In genomic region chr4:185201983-185202962, GRCh38 we compare ENCODE assay signal across 8 cellular contexts. TPM values are rescaled to one million over a fixed set of nuclear protein-coding genes. Genes with fewer than 3 reads are reported as not detected.
DNase-seq lines count a peak whose midpoint lies in the region; ATAC-seq, FAIRE-seq and TF ChIP-seq lines count a peak whose summit lies in the region.

No MANE protein-coding gene starts in this region.

- BruUV-seq in Panc1 (replicated peaks; lab: Mats Ljungman, UMichigan) (no TSS peak), GM12878 (replicated peaks; lab: Mats Ljungman, UMichigan) (no TSS peak)

- in situ Hi-C loops in Panc1 (cut with HindIII; ENCODE audit: low pct_unique_long_range_greater_than_20kb, low sequenced_read_pairs): no loop called here
- in situ Hi-C loops in GM12878 (cut with MboI): no loop called here

- DNase-seq in Panc1 (ENCODE audit: low read depth, low spot score): no peak
- no peak for DNase-seq in GM12878 (ENCODE audit: low read depth, low spot score)
- no peak for DNase-seq in memory B cell (ENCODE audit: low spot score in 2 of 2)
- DNase-seq in NCI-H774 (lab: John Stamatoyannopoulos, UW): no peak
- no peak for DNase-seq in NCI-H2171 treated with DMSO at 0.1 percent for 48 hours (lab: John Stamatoyannopoulos, UW)
- no peak for DNase-seq in GM19238 (ENCODE audit: insufficient read length, low spot score)

- no peaks in the 10 kb centered on the region for H3K9me3 Mint-ChIP-seq in memory B cell

- TF ChIP-seq RAD21 in GM12878 (IDR thresholded peaks at IDR 0.05; ENCODE audit: insufficient read depth, low read depth, low read length): no peak

- peak overlapping the region; percentile 61 to 82 for H3K4me3 ChIP-seq in Panc1 (ENCODE audit: low read depth in 2 of 2, low read length in 2 of 2)
- peak overlapping the region; percentile 61 for H3K4me3 ChIP-seq in GM12878

- CTCF ChIA-PET in Panc1 (lab: Charles Lee): no interaction called here
- CTCF ChIA-PET in GM12878 (lab: Yijun Ruan, JAX): interaction anchor here (1.1 to 2.2 kb wide), 2 partner anchors 10 to 18 kb away, joined by 4 to 8 read pairs; no protein-coding TSS in a partner anchor

- H3K9me3 ChIP-seq in Panc1 (ENCODE audit: control insufficient read depth, insufficient read depth, low read depth, low read length) (no peaks in the 10 kb centered on the region), GM12878 (replicated peaks; ENCODE audit: control insufficient read depth, insufficient read depth, low read length) (no peaks in the 10 kb centered on the region)

- peak overlapping the region; percentile 95 for H3K27ac Mint-ChIP-seq in memory B cell

- H3K27me3 ChIP-seq in Panc1 (ENCODE audit: control insufficient read depth, insufficient read depth, low read length) (no peaks in the 10 kb centered on the region), GM12878 (replicated peaks in 1 of 2; ENCODE audit: control insufficient read depth in 2 of 2, insufficient read depth in 2 of 2, low read length in 1 of 2) (no peaks in the 10 kb centered on the region)

- WGBS in GM12878 (ENCODE audit: insufficient coverage, insufficient replicate concordance, low lambda C conversion rate, missing lambda C conversion rate): 34% methylated on average over 16 of the region's 16 CpGs

- H3K4me3 Mint-ChIP-seq in memory B cell: peak overlapping the region; percentile 97

- no peaks in the 10 kb centered on the region for H4K20me1 ChIP-seq in GM12878 (ENCODE audit: control insufficient read depth, insufficient read depth)

- no peak for TF ChIP-seq POLR2A in GM12878 (IDR thresholded peaks at IDR 0.05; ENCODE audit: low read depth, low read length)

- H3K36me3 Mint-ChIP-seq in memory B cell: peaks cover 3% of the 10 kb centered on the region

- intact Hi-C loops in Panc1 (cut with micrococcal nuclease; ENCODE audit: unreplicated experiment) (loop anchor here (10.0 kb wide), 1 partner anchor 393 kb away; no protein-coding TSS in a partner anchor), GM12878 (cut with micrococcal nuclease; ENCODE audit: unreplicated experiment) (no loop called here)

- TF ChIP-seq EP300 in GM12878 (IDR thresholded peaks at IDR 0.05; ENCODE audit: borderline replicate concordance in 1 of 2, control insufficient read depth in 1 of 2, low read depth in 2 of 2, low read length in 2 of 2): no peak

- peaks cover 63% of the 10 kb centered on the region for H3K79me2 ChIP-seq in GM12878 (ENCODE audit: control insufficient read depth, insufficient read depth, low read length)

- peak overlapping the region; percentile 82 for H3K27ac ChIP-seq in Panc1 (ENCODE audit: low read length)
- peak overlapping the region; percentile 86; the same call in 1 of the 2 replicates for H3K27ac ChIP-seq in GM12878 (ENCODE audit: control insufficient read depth, insufficient read depth)

- ATAC-seq in GM18907 (IDR thresholded peaks at IDR 0.05; ENCODE audit: unreplicated experiment) (peak; percentile 30), Panc1 (no peak), GM12878 (no peak), memory B cell (ENCODE audit: low read depth) (no peak), HG02938 (IDR thresholded peaks at IDR 0.05; ENCODE audit: unreplicated experiment) (no peak)

- H3K4me1 Mint-ChIP-seq in memory B cell: peaks cover 30% of the 10 kb centered on the region

- POLR2A ChIA-PET in Panc1 (lab: Charles Lee) (no interaction called here), GM12878 (lab: Charles Lee) (interaction anchor here (0.9 to 1.3 kb wide), 3 partner anchors 10 to 104 kb away, joined by 3 to 5 read pairs (median 3); no protein-coding TSS in a partner anchor)

- no peaks in the 10 kb centered on the region for H3K27me3 Mint-ChIP-seq in memory B cell

- RAD21 ChIA-PET in GM12878 (lab: Charles Lee; ENCODE audit: unreplicated experiment): interaction anchor here (0.7 to 1.3 kb wide), 4 partner anchors 10 to 45 kb away, joined by 3 to 4 read pairs (median 4); no protein-coding TSS in a partner anchor

- no peak for FAIRE-seq in GM12878 (lab: Jason Lieb, UNC)

- peak overlapping the region; percentile 69 for H3K4me2 ChIP-seq in GM12878 (ENCODE audit: control insufficient read depth, insufficient read depth)

- TF ChIP-seq CTCF in Panc1 (IDR thresholded peaks at IDR 0.05) (no peak), GM12878 (IDR thresholded peaks at IDR 0.05 in 2 of 3, conservative IDR thresholded peaks at IDR 0.05 in 1 of 3; ENCODE audit: control insufficient read depth in 2 of 3, extremely low read depth in 1 of 3, insufficient read depth in 1 of 3, low read depth in 3 of 3, low read length in 3 of 3) (no peak)

- H3K9ac ChIP-seq in GM12878 (ENCODE audit: control insufficient read depth, insufficient read depth, low read length): peak overlapping the region; percentile 93

- SMC1A ChIA-PET in GM12878 (lab: Charles Lee; ENCODE audit: uncharacterized antibody, unreplicated experiment): interaction anchor here (0.6 to 4.1 kb wide), 6 partner anchors 10 to 397 kb away, joined by 3 to 17 read pairs (median 4); no protein-coding TSS in a partner anchor

- no peak overlapping the region for H2AFZ ChIP-seq in GM12878 (ENCODE audit: control insufficient read depth, low read depth, low read length)

- H3K36me3 ChIP-seq in Panc1 (ENCODE audit: control insufficient read depth, insufficient read depth, low read length) (no peaks in the 10 kb centered on the region), GM12878 (ENCODE audit: control insufficient read depth in 2 of 2, insufficient read depth in 2 of 2, low read length in 1 of 2) (no peaks in the 10 kb centered on the region)

- H3K4me1 ChIP-seq in Panc1 (ENCODE audit: control insufficient read depth, insufficient read depth, low read length) (peaks cover 17% of the 10 kb centered on the region), GM12878 (ENCODE audit: control insufficient read depth, insufficient read depth, low read length) (peaks cover 26% of the 10 kb centered on the region)

TF ChIP-seq in GM12878, 131 proteins besides CTCF, POLR2A, EP300 and RAD21 (continues in another document):
- TF ChIP-seq SUPT20H (IDR thresholded peaks at IDR 0.05; ENCODE audit: borderline replicate concordance, control insufficient read depth, low read depth, low read length): no peak

RNA-seq across cellular contexts. Expression of gene CFAP97, which starts 1.5 kb away (rescaled TPM):
- total RNA-seq in Panc1 (2021; ENCODE audit: unreplicated experiment) (39.0 TPM), GM12878 (2014; rRNA removed) (27.2 and 34.2 TPM in 2 replicates), GM12878 (2014; rRNA removed; fragmentation: Illumina TruSeq; extraction: Trizol) (62.7 TPM in 2 replicates), GM12878 (2021) (49.1 and 50.4 TPM in 2 replicates)
- polyA plus RNA-seq in Panc1 (2012; ENCODE audit: insufficient read length): 9.6 TPM
- total RNA-seq in GM12878 (2013; cell fraction: nucleolus; rRNA removed): 52.2 and 55.3 TPM in 2 replicates
- 8.9 TPM for polyA plus RNA-seq in GM12878 (2011; ENCODE audit: low read depth)
- polyA plus RNA-seq in GM12878 (2011; rRNA removed) (29.9 and 43.1 TPM in 2 replicates), GM12878 (2014; fragmentation: Illumina TruSeq; extraction: Trizol) (48.9 and 64.2 TPM in 2 replicates), GM12878 (2014; fragmentation: Nextera tagmentation; extraction: Ambion mirVana) (10 to 100 TPM; 27.2 to 47.5 TPM), GM12878 (2014; rRNA removed) (21.7 and 26.4 TPM in 2 replicates), GM12878 (2016; fragmentation: Nextera tagmentation; extraction: Ambion mirVana) (10 to 100 TPM; 48.5 to 50.8 TPM)
- 9.4 and 13.9 TPM in 2 replicates for polyA plus RNA-seq in GM12878 (2011; cell fraction: cytosol; rRNA removed)
- polyA plus RNA-seq in GM12878 (2011; cell fraction: nucleus; rRNA removed): 9.1 and 9.2 TPM in 2 replicates
- polyA plus RNA-seq in GM12878 (2012): 16.0 and 20.5 TPM in 2 replicates
- 17.4 and 44.0 TPM in 2 replicates for polyA minus RNA-seq in GM12878 (2011; rRNA and poly(A)+ RNA removed)
- polyA minus RNA-seq in GM12878 (2011; cell fraction: cytosol; rRNA and poly(A)+ RNA removed): 9.2 and 10.6 TPM in 2 replicates
- polyA minus RNA-seq in GM12878 (2011; cell fraction: nucleus; rRNA and poly(A)+ RNA removed): 9.1 and 13.4 TPM in 2 replicates

RNA-seq across cellular contexts. Expression of gene SNX25, which starts 7.1 kb away (rescaled TPM):
- total RNA-seq in Panc1 (2021; ENCODE audit: unreplicated experiment) (16.7 TPM), GM12878 (2014; rRNA removed) (82.0 and 107 TPM in 2 replicates), GM12878 (2014; rRNA removed; fragmentation: Illumina TruSeq; extraction: Trizol) (115 and 117 TPM in 2 replicates), GM12878 (2021) (106 and 108 TPM in 2 replicates)
- 5.5 TPM for polyA plus RNA-seq in Panc1 (2012; ENCODE audit: insufficient read length)
- 343 and 366 TPM in 2 replicates for total RNA-seq in GM12878 (2013; cell fraction: nucleolus; rRNA removed)
- polyA plus RNA-seq in GM12878 (2011; ENCODE audit: low read depth): 44.9 TPM
- polyA plus RNA-seq in GM12878 (2011; rRNA removed) (66.6 and 90.3 TPM in 2 replicates), GM12878 (2014; fragmentation: Illumina TruSeq; extraction: Trizol) (93.0 and 116 TPM in 2 replicates), GM12878 (2014; fragmentation: Nextera tagmentation; extraction: Ambion mirVana) (10 to 100 TPM; 19.6 to 27.8 TPM), GM12878 (2014; rRNA removed) (49.6 and 59.1 TPM in 2 replicates), GM12878 (2016; fragmentation: Nextera tagmentation; extraction: Ambion mirVana) (10 to 100 TPM; 11.2 to 47.1 TPM)
- 18.1 and 37.0 TPM in 2 replicates for polyA plus RNA-seq in GM12878 (2011; cell fraction: cytosol; rRNA removed)
- 40.4 and 44.0 TPM in 2 replicates for polyA plus RNA-seq in GM12878 (2011; cell fraction: nucleus; rRNA removed)
- polyA plus RNA-seq in GM12878 (2012): 51.4 and 77.3 TPM in 2 replicates
- polyA minus RNA-seq in GM12878 (2011; rRNA and poly(A)+ RNA removed): 160 and 175 TPM in 2 replicates
- polyA minus RNA-seq in GM12878 (2011; cell fraction: cytosol; rRNA and poly(A)+ RNA removed): 28.2 and 46.0 TPM in 2 replicates
- polyA minus RNA-seq in GM12878 (2011; cell fraction: nucleus; rRNA and poly(A)+ RNA removed): 51.0 and 58.2 TPM in 2 replicates

RNA-seq across cellular contexts. Expression of gene SLC25A4, which starts 59.2 kb away (rescaled TPM):
- 18.6 TPM for total RNA-seq in Panc1 (2021; ENCODE audit: unreplicated experiment)
- polyA plus RNA-seq in Panc1 (2012; ENCODE audit: insufficient read length): 26.4 TPM
- total RNA-seq in GM12878 (2013; cell fraction: nucleolus; rRNA removed): 4.9 and 5.2 TPM in 2 replicates
- 41.5 and 42.9 TPM in 2 replicates for total RNA-seq in GM12878 (2014; rRNA removed)
- 21.3 and 21.4 TPM in 2 replicates for total RNA-seq in GM12878 (2014; rRNA removed; fragmentation: Illumina TruSeq; extraction: Trizol)
- 45.0 and 45.4 TPM in 2 replicates for total RNA-seq in GM12878 (2021)
- polyA plus RNA-seq in GM12878 (2011; ENCODE audit: low read depth): 14.8 TPM
- polyA plus RNA-seq in GM12878 (2011; rRNA removed): 12.0 and 12.6 TPM in 2 replicates
- polyA plus RNA-seq in GM12878 (2011; cell fraction: cytosol; rRNA removed): 11.1 and 11.7 TPM in 2 replicates
- polyA plus RNA-seq in GM12878 (2011; cell fraction: nucleus; rRNA removed): 15.6 and 17.0 TPM in 2 replicates
- 33.2 and 35.0 TPM in 2 replicates for polyA plus RNA-seq in GM12878 (2012)
- 14.7 and 21.0 TPM in 2 replicates for polyA plus RNA-seq in GM12878 (2014; fragmentation: Illumina TruSeq; extraction: Trizol)
- 10 to 100 TPM; 17.4 to 35.9 TPM for polyA plus RNA-seq in GM12878 (2014; fragmentation: Nextera tagmentation; extraction: Ambion mirVana)
- polyA plus RNA-seq in GM12878 (2014; rRNA removed): 40.5 and 40.9 TPM in 2 replicates
- polyA plus RNA-seq in GM12878 (2016; fragmentation: Nextera tagmentation; extraction: Ambion mirVana): 100 to 1,000 TPM; 156 to 161 TPM
- 5.4 and 7.6 TPM in 2 replicates for polyA minus RNA-seq in GM12878 (2011; rRNA and poly(A)+ RNA removed)
- polyA minus RNA-seq in GM12878 (2011; cell fraction: cytosol; rRNA and poly(A)+ RNA removed): 3.1 and 4.1 TPM in 2 replicates
- 4.8 and 7.9 TPM in 2 replicates for polyA minus RNA-seq in GM12878 (2011; cell fraction: nucleus; rRNA and poly(A)+ RNA removed)
